Comparison of ENCODE assay signal across 11 cellular contexts in the genomic region with DNA sequence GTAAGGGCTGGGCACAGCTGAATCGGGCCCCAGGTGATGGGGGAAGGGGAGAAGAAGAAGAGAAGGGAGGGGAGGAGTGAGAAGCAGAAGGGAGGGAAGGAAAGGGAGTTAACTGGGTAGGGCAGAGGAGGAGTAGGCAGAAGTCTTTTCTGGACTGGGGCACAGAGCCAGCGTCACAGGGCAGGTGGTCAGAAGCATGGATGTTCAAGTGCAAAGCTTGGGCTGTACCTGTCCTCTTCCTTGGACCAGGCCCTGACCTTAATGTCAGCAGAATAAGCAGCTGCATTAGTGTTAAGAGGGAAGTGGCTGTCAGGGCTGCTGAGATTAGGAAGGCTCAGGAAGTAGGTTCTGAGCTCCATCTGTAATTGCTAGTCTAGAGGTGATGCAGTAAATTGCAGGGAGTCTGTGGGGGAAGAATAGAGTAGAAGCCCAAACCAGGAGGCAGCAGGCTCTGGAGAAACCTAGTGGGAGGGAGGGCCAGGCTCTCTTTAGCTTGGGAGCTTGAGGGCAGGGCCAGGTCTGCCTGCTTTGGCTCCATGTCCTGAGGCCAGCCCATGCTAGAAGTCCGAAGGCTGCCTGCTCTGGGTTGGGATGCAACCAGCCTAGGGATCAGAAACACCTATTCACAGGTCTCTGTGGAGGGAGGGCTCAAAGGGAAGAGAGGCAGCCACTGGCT. TPM values are rescaled to one million over a fixed set of nuclear protein-coding genes. Genes with fewer than 3 reads are reported as not detected.
DNase-seq lines count a peak whose midpoint lies in the region; ATAC-seq and TF ChIP-seq lines count a peak whose summit lies in the region.
"Had no signal": no experiment of that assay in that cellular context is flagged by ENCODE, and none has a peak within 500 bp of the region (broad histone marks: within the 10 kb centered on the region; RNA-seq: fewer than 3 reads in every experiment).

No MANE protein-coding gene starts in this region.

- peaks cover 61 to 67% of the 10 kb centered on the region in 2 donors for H3K4me1 Mint-ChIP-seq in immature natural killer cell

- peaks cover 69 to 76% (median 72%) of the 10 kb centered on the region in 10 experiments for H3K4me1 ChIP-seq in BLaER1 treated with 17β-estradiol and CSF1 and Interleukin-3, amounts not matched to agents 10 nM and 100 nM

- peaks cover 0 to under 1% (median 0%) of the 10 kb centered on the region in 3 donors for H3K27me3 Mint-ChIP-seq in immature natural killer cell (ENCODE audit: low read depth in 3 of 3)

- H3K36me3 Mint-ChIP-seq in immature natural killer cell = peaks cover 4 to 28% (median 9%) of the 10 kb centered on the region in 3 donors

- H3K4me2 ChIP-seq in BLaER1 treated with 17β-estradiol and CSF1 and Interleukin-3, amounts not matched to agents 10 nM and 100 nM = peak overlapping the region; percentile 47 to 79 (median 67)

- H3K4me3 ChIP-seq in BLaER1 treated with 17β-estradiol and CSF1 and Interleukin-3, amounts not matched to agents 10 nM and 100 nM = no peak overlapping the region
- no peak overlapping the region for H3K4me3 ChIP-seq in WERI-Rb-1 (ENCODE audit: low read depth, low read length)
- H3K4me3 ChIP-seq: right lobe of liver had no signal

- DNase-seq in ELF-1 (ENCODE audit: low read depth, low spot score) = peak; percentile 68
- peak; percentile 57 for DNase-seq in WERI-Rb-1
- DNase-seq in immature natural killer cell = no peak
- no peak for DNase-seq in NCI-H2171 treated with DMSO at 0.1 percent for 48 hours (lab: John Stamatoyannopoulos, UW)
- no peak for DNase-seq in NCI-H748 treated with DMSO at 0.1 percent for 48 hours (lab: John Stamatoyannopoulos, UW)
- DNase-seq: COR-L47, NCI-H1694 had no signal

- H3K9me3 ChIP-seq in BLaER1 treated with 17β-estradiol and CSF1 and Interleukin-3, amounts not matched to agents 10 nM and 100 nM (replicated peaks in 1 of 11) = no peaks in the 10 kb centered on the region
- H3K9me3 ChIP-seq in WERI-Rb-1 (ENCODE audit: severe bottlenecking) = no peaks in the 10 kb centered on the region
- H3K9me3 ChIP-seq: right lobe of liver had no signal

- H3K36me3 ChIP-seq in BLaER1 treated with 17β-estradiol and CSF1 and Interleukin-3, amounts not matched to agents 10 nM and 100 nM = peaks cover 0 to 30% (median 17%) of the 10 kb centered on the region in 11 experiments; a peak in 18 of 22 replicates
- peaks cover 19% of the 10 kb centered on the region for H3K36me3 ChIP-seq in WERI-Rb-1
- H3K36me3 ChIP-seq: right lobe of liver had no signal

- ATAC-seq in GM18858 (IDR thresholded peaks at IDR 0.05; ENCODE audit: unreplicated experiment) = no peak
- no peak for ATAC-seq in GM18517 (IDR thresholded peaks at IDR 0.05; ENCODE audit: unreplicated experiment)
- ATAC-seq: right lobe of liver had no signal

- H3K27ac ChIP-seq in BLaER1 treated with 17β-estradiol and CSF1 and Interleukin-3, amounts not matched to agents 10 nM and 100 nM = peak overlapping the region; percentile 39 to 77 (median 61); a peak in 15 of 22 replicates
- H3K27ac ChIP-seq in WERI-Rb-1 = peak overlapping the region; percentile 55
- H3K27ac ChIP-seq: right lobe of liver had no signal

- H4K20me1 ChIP-seq in BLaER1 treated with 17β-estradiol and CSF1 and Interleukin-3, amounts not matched to agents 10 nM and 100 nM = no peaks in the 10 kb centered on the region

- H3K27ac Mint-ChIP-seq in immature natural killer cell = peak overlapping the region; percentile 53 to 83 (median 76)

- no peak overlapping the region; a peak in 1 of 22 replicates for H3K9ac ChIP-seq in BLaER1 treated with 17β-estradiol and CSF1 and Interleukin-3, amounts not matched to agents 10 nM and 100 nM

- no peaks in the 10 kb centered on the region for H3K27me3 ChIP-seq in BLaER1 treated with 17β-estradiol and CSF1 and Interleukin-3, amounts not matched to agents 10 nM and 100 nM
- no peaks in the 10 kb centered on the region for H3K27me3 ChIP-seq in WERI-Rb-1 (ENCODE audit: insufficient read depth, low read depth, severe bottlenecking)
- H3K27me3 ChIP-seq: right lobe of liver had no signal

- peak overlapping the region in 4 of 5 donors; percentile 1 to 61 (median 31) for H3K4me3 Mint-ChIP-seq in immature natural killer cell

- no peak for TF ChIP-seq CTCF in WERI-Rb-1 (IDR thresholded peaks at IDR 0.05; ENCODE audit: low read depth, low read length)

- no peaks in the 10 kb centered on the region for H3K9me3 Mint-ChIP-seq in immature natural killer cell

RNA-seq across cellular contexts. Expression of a gene that starts 1.6 kb away (rescaled TPM):
- polyA plus RNA-seq in immature natural killer cell = 1 to 10 TPM in 1 of 3 donors, under 1 TPM in 2; 0.41 to 1.3 (median 0.52) TPM

RNA-seq across cellular contexts. Expression of a gene that starts 27.8 kb away (rescaled TPM):
- polyA plus RNA-seq in immature natural killer cell = 1,000 to 10,000 TPM; 1,092 to 2,060 (median 1,799) TPM

RNA-seq across cellular contexts. Expression of a gene that starts 59.6 kb away (rescaled TPM):
- not detected for polyA plus RNA-seq in immature natural killer cell

Comparison
In these comparisons a context has a peak if more than half of its experiments do, and no peak if none do; other contexts are left out.
1. DNase-seq: peak in ELF-1 (single experiment) and WERI-Rb-1 (single experiment); none in immature natural killer cell (0 of 3), NCI-H2171 treated with DMSO at 0.1 percent for 48 hours (single experiment) and NCI-H748 treated with DMSO at 0.1 percent for 48 hours (single experiment).